ENCODE assay signal across 8 cellular contexts in genomic region chr12:50222275-50222783, GRCh38. TPM values are rescaled to one million over a fixed set of nuclear protein-coding genes. Genes with fewer than 3 reads are reported as not detected.
DNase-seq lines count a peak whose midpoint lies in the region; ATAC-seq, FAIRE-seq and TF ChIP-seq lines count a peak whose summit lies in the region.

No MANE protein-coding gene starts in this region.

- H3K27ac ChIP-seq in HUES64 (ENCODE audit: low read depth, low read length) (peak overlapping the region; percentile 72), RWPE1 (peak overlapping the region; percentile 91), small intestine (ENCODE audit: low read depth in 1 of 2, low read length in 1 of 2) (peak overlapping the region; percentile 7 to 69)

- H3K9me3 ChIP-seq in ES-I3 (ENCODE audit: control insufficient read depth, insufficient read depth, low read length) (no peaks in the 10 kb centered on the region), HUES64 (ENCODE audit: insufficient read depth, low read depth, low read length) (no peaks in the 10 kb centered on the region), small intestine (ENCODE audit: control insufficient read depth, low read depth) (no peaks in the 10 kb centered on the region)

- H3K4me1 ChIP-seq in ES-I3 (ENCODE audit: insufficient read depth, low read length) (peaks cover 11% of the 10 kb centered on the region), HUES64 (ENCODE audit: insufficient read depth, low read length) (peaks cover 22% of the 10 kb centered on the region), small intestine (ENCODE audit: control insufficient read depth in 2 of 2, insufficient read depth in 1 of 2, low read depth in 1 of 2, low read length in 1 of 2) (no peaks in the 10 kb centered on the region)

- H3K4me3 ChIP-seq in HUES64 (ENCODE audit: low read length), result peak overlapping the region; percentile 70
- peak overlapping the region; percentile 68 for H3K4me3 ChIP-seq in bronchial epithelial cell (ENCODE audit: low read depth, low read length)
- peak overlapping the region; percentile 2 to 4 for H3K4me3 ChIP-seq in small intestine (ENCODE audit: low read depth in 1 of 2, low read length in 2 of 2)

- POLR2A ChIA-PET in RWPE1 (lab: Yijun Ruan, JAX; ENCODE audit: low non-redundant PET), result interaction anchor here (1.0 kb wide), 1 partner anchor 61 kb away, joined by 14 read pairs; the partner anchor contains the start of gene LIMA1

- no peak for ATAC-seq in activated CD4-positive, CD25-positive, alpha-beta regulatory T cell treated with anti-CD3 and anti-CD28 coated beads, Interleukin-2, amount 50 U/mL, for 24 hours
- no peak for ATAC-seq in HG03460 (IDR thresholded peaks at IDR 0.05; ENCODE audit: unreplicated experiment)

- H3K36me3 ChIP-seq in ES-I3 (ENCODE audit: insufficient read depth, low read length) (peaks cover 3% of the 10 kb centered on the region; the same call in 1 of the 2 replicates), HUES64 (ENCODE audit: insufficient read depth, low read length) (peaks cover 5% of the 10 kb centered on the region; the same call in 1 of the 2 replicates), bronchial epithelial cell (ENCODE audit: control insufficient read depth, insufficient read depth, low read length) (peaks cover 4% of the 10 kb centered on the region), small intestine (ENCODE audit: control insufficient read depth in 2 of 2, insufficient read depth in 2 of 2, low read length in 2 of 2) (peaks cover 0 to 9% of the 10 kb centered on the region in 2 donors)

- DNase-seq in RWPE1 (ENCODE audit: low spot score), result peak; percentile 74
- DNase-seq in bronchial epithelial cell (ENCODE audit: low read depth), result peak; percentile 85
- DNase-seq in iPS-NIHi11 (ENCODE audit: low spot score), result peak; percentile 69
- no peak for DNase-seq in small intestine

- H3K27me3 ChIP-seq in HUES64 (ENCODE audit: insufficient read depth, low read length) (no peaks in the 10 kb centered on the region), bronchial epithelial cell (ENCODE audit: control insufficient read depth, insufficient read depth, low read length) (no peaks in the 10 kb centered on the region), small intestine (ENCODE audit: control insufficient read depth in 2 of 2, insufficient read depth in 2 of 2, low read length in 2 of 2) (no peaks in the 10 kb centered on the region)

- CTCF ChIA-PET in RWPE1 (lab: Yijun Ruan, JAX), result interaction anchor here (0.6 to 1.1 kb wide), 7 partner anchors 13 to 111 kb away, joined by 3 to 6 read pairs (median 4); no protein-coding TSS in a partner anchor

- 4% methylated on average over 5 of the region's 5 CpGs for WGBS in HUES64
- WGBS in small intestine, 3 donors, result 19 to 69% (median 44%) methylated on average over 5 of the region's 5 CpGs

- peak overlapping the region; percentile 48 for H3K9ac ChIP-seq in ES-I3 (ENCODE audit: low read depth, low read length)
- peak overlapping the region; percentile 68 for H3K9ac ChIP-seq in HUES64 (ENCODE audit: low read depth, low read length)

- TF ChIP-seq CTCF in RWPE1 (conservative IDR thresholded peaks at IDR 0.05; ENCODE audit: low read depth) (no peak), bronchial epithelial cell (IDR thresholded peaks at IDR 0.05; ENCODE audit: insufficient read depth, low read length, severe bottlenecking) (peak; percentile 29)

- FAIRE-seq in bronchial epithelial cell (lab: Jason Lieb, UNC) (no peak), small intestine (lab: Jason Lieb, UNC) (no peak)

RNA-seq across cellular contexts. Expression of gene CERS5, which starts 55.2 kb away (rescaled TPM):
- polyA plus RNA-seq in HUES64 (2013, experiment 1 of 2), result 32.5 TPM
- polyA plus RNA-seq in HUES64 (2013, experiment 2 of 2), result 32.1 TPM
- total RNA-seq in bronchial epithelial cell, result 21.9 and 30.3 TPM in 2 replicates
- 10 to 100 TPM; 10.1 to 22.3 (median 15.4) TPM for polyA plus RNA-seq in small intestine

Comparison
In these comparisons a context has a peak if more than half of its experiments do, and no peak if none do; other contexts are left out.
1. H3K27ac ChIP-seq: peak in every context shown above with its lines; median percentile 91 in RWPE1; 72 in HUES64; 38 in small intestine.
2. H3K4me3 ChIP-seq: peak in every context shown above with its lines; median percentile 70 in HUES64; 68 in bronchial epithelial cell; 3 in small intestine.